In genomic region chr15:59290311-59291213, GRCh38 we compare ENCODE assay signal across 16 cellular contexts.
DNase-seq lines count a peak whose midpoint lies in the region; ATAC-seq and FAIRE-seq lines count a peak whose summit lies in the region.
"Had no signal": no experiment of that assay in that cellular context is flagged by ENCODE, and none has a peak within 500 bp of the region (broad histone marks: within the 10 kb centered on the region; RNA-seq: fewer than 3 reads in every experiment).

No MANE protein-coding gene starts in this region.

- peaks cover 38% of the 10 kb centered on the region for H3K4me1 ChIP-seq in skeletal muscle satellite cell (ENCODE audit: control insufficient read depth, insufficient read depth, low read length)

- no peaks in the 10 kb centered on the region for H3K9me3 ChIP-seq in skeletal muscle satellite cell (replicated peaks; ENCODE audit: low read length)
- H3K9me3 ChIP-seq: MG63, psoas muscle, SJSA1 had no signal

- peak overlapping the region; percentile 17 for H3K9ac ChIP-seq in skeletal muscle satellite cell (ENCODE audit: low read depth, low read length)

- FAIRE-seq in frontal cortex (lab: Jason Lieb, UNC), result no peak

- H3K36me3 ChIP-seq in skeletal muscle satellite cell (ENCODE audit: insufficient read depth, low read length), result no peaks in the 10 kb centered on the region
- H3K36me3 ChIP-seq: MG63 had no signal

- no peaks in the 10 kb centered on the region for H3K27me3 ChIP-seq in skeletal muscle satellite cell (ENCODE audit: control insufficient read depth, insufficient read depth, low read length)
- H3K27me3 ChIP-seq: MG63, SJSA1 had no signal

- ATAC-seq in GM18858 (IDR thresholded peaks at IDR 0.05; ENCODE audit: unreplicated experiment) (peak; percentile 43), HG03378 (IDR thresholded peaks at IDR 0.05; ENCODE audit: unreplicated experiment) (peak; percentile 41)
- ATAC-seq: psoas muscle had no signal

- no peak overlapping the region for H3K4me3 ChIP-seq in skeletal muscle satellite cell (ENCODE audit: low read length)
- H3K4me3 ChIP-seq: MG63, psoas muscle, SJSA1 had no signal

- DNase-seq in germinal center (ENCODE audit: low spot score) (peak; percentile 31), 8988T (no peak), frontal cortex (ENCODE audit: low spot score in 2 of 2) (no peak), NCI-H2227 (lab: John Stamatoyannopoulos, UW; ENCODE audit: unreplicated experiment) (no peak), NCI-H82 (lab: John Stamatoyannopoulos, UW) (no peak)
- DNase-seq: activated CD4-positive, CD25-positive, alpha-beta regulatory T cell treated with anti-CD3 and anti-CD28 coated beads, Interleukin-2, amount 50 U/mL, for 72 hours; activated gamma-delta T cell treated with Interleukin-2 at 50 U/mL for 16 hours; COR-L47; kidney glomerular epithelial cell; MG63; NCI-H345; psoas muscle had no signal

- peak overlapping the region; percentile 37 for H3K4me2 ChIP-seq in skeletal muscle satellite cell (ENCODE audit: low read length)
